In the genomic region with DNA sequence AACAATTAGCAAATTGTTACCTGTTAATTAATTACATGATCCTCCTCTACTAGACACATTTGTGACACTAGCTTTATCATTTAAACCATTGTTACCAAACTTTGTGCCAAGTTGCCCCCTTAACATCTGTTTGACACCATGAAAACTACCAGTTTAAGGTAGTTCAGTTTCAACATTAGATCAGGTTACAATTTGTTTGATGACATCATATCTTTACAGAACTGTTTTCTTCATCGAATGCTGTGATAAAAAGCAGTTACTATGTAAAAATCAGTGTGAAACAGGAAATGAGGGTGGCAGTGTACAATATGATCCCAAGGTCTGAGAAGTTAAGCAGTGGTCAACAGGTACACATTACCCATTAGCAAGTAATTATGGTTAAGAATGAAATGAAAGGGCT, we compare ENCODE assay signal across 2 cellular contexts.
TF ChIP-seq lines count a peak whose summit lies in the region.

No MANE protein-coding gene starts in this region.

TF ChIP-seq in A549, 52 proteins besides CTCF, POLR2A, EP300 and RAD21 (continued from another document):
- no peak for TF ChIP-seq MYC (IDR thresholded peaks at IDR 0.05; ENCODE audit: borderline replicate concordance, low read length)
- no peak for TF ChIP-seq EHF (CRISPR knock-in tag; IDR thresholded peaks at IDR 0.05)
- no peak for TF ChIP-seq USF2 (IDR thresholded peaks at IDR 0.05)
- TF ChIP-seq PBX3 (IDR thresholded peaks at IDR 0.05): no peak
- no peak for TF ChIP-seq ZC3H11A (IDR thresholded peaks at IDR 0.05)
- no peak for TF ChIP-seq TFCP2L1 (CRISPR knock-in tag; IDR thresholded peaks at IDR 0.05)
- TF ChIP-seq MAZ (IDR thresholded peaks at IDR 0.05; ENCODE audit: borderline replicate concordance, low read depth, low read length): no peak
- no peak for TF ChIP-seq HOXB13 (CRISPR knock-in tag; IDR thresholded peaks at IDR 0.05; ENCODE audit: low read depth)
- no peak for TF ChIP-seq NFE2L2 (conservative IDR thresholded peaks at IDR 0.05; ENCODE audit: low read length)
- TF ChIP-seq, protein P1, sequence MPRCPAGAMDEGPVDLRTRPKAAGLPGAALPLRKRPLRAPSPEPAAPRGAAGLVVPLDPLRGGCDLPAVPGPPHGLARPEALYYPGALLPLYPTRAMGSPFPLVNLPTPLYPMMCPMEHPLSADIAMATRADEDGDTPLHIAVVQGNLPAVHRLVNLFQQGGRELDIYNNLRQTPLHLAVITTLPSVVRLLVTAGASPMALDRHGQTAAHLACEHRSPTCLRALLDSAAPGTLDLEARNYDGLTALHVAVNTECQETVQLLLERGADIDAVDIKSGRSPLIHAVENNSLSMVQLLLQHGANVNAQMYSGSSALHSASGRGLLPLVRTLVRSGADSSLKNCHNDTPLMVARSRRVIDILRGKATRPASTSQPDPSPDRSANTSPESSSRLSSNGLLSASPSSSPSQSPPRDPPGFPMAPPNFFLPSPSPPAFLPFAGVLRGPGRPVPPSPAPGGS (IDR thresholded peaks at IDR 0.05): no peak
- TF ChIP-seq POLR2AphosphoS2 (conservative IDR thresholded peaks at IDR 0.05; ENCODE audit: low read length): no peak
- no peak for TF ChIP-seq ZNF302 (CRISPR knock-in tag; IDR thresholded peaks at IDR 0.05)
- no peak for TF ChIP-seq GATA3 (IDR thresholded peaks at IDR 0.05; ENCODE audit: borderline replicate concordance)

TF ChIP-seq in GM12878, 131 proteins besides CTCF, POLR2A, EP300 and RAD21 (continued from another document):
- 0 out of 2 replicates have a peak, but pooled peaks have one; percentile 42 for TF ChIP-seq ATF7 (IDR thresholded peaks at IDR 0.05; ENCODE audit: low read depth)
- TF ChIP-seq, protein P2, sequence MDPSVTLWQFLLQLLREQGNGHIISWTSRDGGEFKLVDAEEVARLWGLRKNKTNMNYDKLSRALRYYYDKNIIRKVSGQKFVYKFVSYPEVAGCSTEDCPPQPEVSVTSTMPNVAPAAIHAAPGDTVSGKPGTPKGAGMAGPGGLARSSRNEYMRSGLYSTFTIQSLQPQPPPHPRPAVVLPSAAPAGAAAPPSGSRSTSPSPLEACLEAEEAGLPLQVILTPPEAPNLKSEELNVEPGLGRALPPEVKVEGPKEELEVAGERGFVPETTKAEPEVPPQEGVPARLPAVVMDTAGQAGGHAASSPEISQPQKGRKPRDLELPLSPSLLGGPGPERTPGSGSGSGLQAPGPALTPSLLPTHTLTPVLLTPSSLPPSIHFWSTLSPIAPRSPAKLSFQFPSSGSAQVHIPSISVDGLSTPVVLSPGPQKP (IDR thresholded peaks at IDR 0.05; ENCODE audit: low read depth, low read length): no peak
- TF ChIP-seq SUPT20H (IDR thresholded peaks at IDR 0.05; ENCODE audit: borderline replicate concordance, control insufficient read depth, low read depth, low read length): no peak
